Comparison of ENCODE assay signal across 17 cellular contexts in the genomic region with DNA sequence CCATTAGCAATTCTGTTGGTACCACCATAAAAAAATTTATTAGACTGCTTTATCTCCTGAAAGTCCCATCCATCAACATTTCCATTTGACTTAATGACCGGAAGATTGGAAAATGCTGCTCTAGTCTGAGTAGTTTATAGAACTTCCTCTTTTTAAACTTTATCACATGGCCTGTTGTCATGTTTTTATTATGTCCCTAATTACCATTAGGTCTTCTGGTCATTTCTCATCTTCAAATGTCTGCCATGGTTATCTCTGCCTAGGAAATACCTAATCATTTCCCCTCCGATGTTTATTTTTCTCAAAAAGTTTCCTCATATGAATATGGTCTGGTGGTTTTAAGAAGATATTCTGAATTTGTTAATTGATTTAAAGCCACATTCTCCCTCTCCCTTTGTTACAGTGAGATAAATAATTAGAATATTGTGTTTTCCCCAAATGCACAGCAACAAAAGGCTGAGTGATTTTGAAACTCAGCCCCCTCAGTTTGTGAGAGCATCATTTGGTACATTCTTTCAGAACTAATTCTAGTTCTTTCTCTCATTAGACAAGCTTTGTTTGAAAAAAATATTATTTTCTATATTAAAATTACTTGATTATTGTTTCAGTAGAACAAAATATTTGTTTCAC.
A peak's percentile ranks its signal among the peaks of the same experiment; 100 is the strongest.
DNase-seq lines count a peak whose midpoint lies in the region; ATAC-seq, FAIRE-seq and TF ChIP-seq lines count a peak whose summit lies in the region.
"Had no signal": no experiment of that assay in that cellular context is flagged by ENCODE, and none has a peak within 500 bp of the region (broad histone marks: within the 10 kb centered on the region; RNA-seq: fewer than 3 reads in every experiment).

No MANE protein-coding gene starts in this region.

- in situ Hi-C loops in GM12878 (cut with MboI) (no loop called here), KBM-7 (cut with MboI; ENCODE audit: low pct_unique_long_range_greater_than_20kb, low sequenced_read_pairs) (no loop called here)

- H3K36me3 ChIP-seq in GM12878 (ENCODE audit: control insufficient read depth in 2 of 2, insufficient read depth in 2 of 2, low read length in 1 of 2) (no peaks in the 10 kb centered on the region), upper lobe of left lung (no peaks in the 10 kb centered on the region)
- H3K36me3 ChIP-seq: HAP-1 had no signal

- H3K27me3 ChIP-seq in GM12878 (replicated peaks in 1 of 2; ENCODE audit: control insufficient read depth in 2 of 2, insufficient read depth in 2 of 2, low read length in 1 of 2) (no peaks in the 10 kb centered on the region), upper lobe of left lung (no peaks in the 10 kb centered on the region)

- H3K9me3 ChIP-seq in GM12878 (replicated peaks; ENCODE audit: control insufficient read depth, insufficient read depth, low read length) (no peaks in the 10 kb centered on the region), upper lobe of left lung (no peaks in the 10 kb centered on the region)

- ATAC-seq in GM18858 (IDR thresholded peaks at IDR 0.05; ENCODE audit: unreplicated experiment) (peak; percentile 60), HG02610 (IDR thresholded peaks at IDR 0.05; ENCODE audit: unreplicated experiment) (peak; percentile 65), GM12878 (peak; percentile 53), upper lobe of left lung (ENCODE audit: low FRiP score in 2 of 2) (no peak)

- TF ChIP-seq EP300 in GM12878 (IDR thresholded peaks at IDR 0.05; ENCODE audit: borderline replicate concordance in 1 of 2, control insufficient read depth in 1 of 2, low read depth in 2 of 2, low read length in 2 of 2) (no peak), upper lobe of left lung (IDR thresholded peaks at IDR 0.05) (no peak)

- TF ChIP-seq CTCF in GM12878 (IDR thresholded peaks at IDR 0.05 in 2 of 3, conservative IDR thresholded peaks at IDR 0.05 in 1 of 3; ENCODE audit: control insufficient read depth in 2 of 3, extremely low read depth in 1 of 3, insufficient read depth in 1 of 3, low read depth in 3 of 3, low read length in 3 of 3) (no peak), upper lobe of left lung (IDR thresholded peaks at IDR 0.05) (no peak)

- H3K4me1 ChIP-seq in GM12878 (ENCODE audit: control insufficient read depth, insufficient read depth, low read length) (no peaks in the 10 kb centered on the region), upper lobe of left lung (no peaks in the 10 kb centered on the region)
- H3K4me1 ChIP-seq: HAP-1 had no signal

- intact Hi-C loops in GM12878 (cut with micrococcal nuclease; ENCODE audit: unreplicated experiment), result no loop called here

- CTCF ChIA-PET in GM12878 (lab: Yijun Ruan, JAX), result no interaction called here

- no peak for FAIRE-seq in GM12878 (lab: Jason Lieb, UNC)
- FAIRE-seq: A204.1, H1 had no signal

- 38% methylated on average over 2 of the region's 2 CpGs for WGBS in GM12878 (ENCODE audit: insufficient coverage, insufficient replicate concordance, low lambda C conversion rate, missing lambda C conversion rate)
- WGBS in upper lobe of left lung, 2 donors, result 41 to 42% methylated on average over 2 of the region's 2 CpGs

- no peaks in the 10 kb centered on the region for H4K20me1 ChIP-seq in GM12878 (ENCODE audit: control insufficient read depth, insufficient read depth)

- H3K79me2 ChIP-seq in GM12878 (ENCODE audit: control insufficient read depth, insufficient read depth, low read length), result no peaks in the 10 kb centered on the region

- DNase-seq in OCI-M1 (lab: John Stamatoyannopoulos, UW) (peak; percentile 3), GM12878 (ENCODE audit: low read depth, low spot score) (no peak), KBM-7 (no peak), SW 1271 (lab: John Stamatoyannopoulos, UW) (no peak), upper lobe of left lung (no peak)
- no peak for DNase-seq in activated CD4-positive, alpha-beta T cell treated with anti-CD3 and anti-CD28 coated beads for 1 hour
- DNase-seq: C1 segment of cervical spinal cord; Calu3; CD4-positive, alpha-beta T cell; DMS 273 treated with DMSO at 0.1 percent for 48 hours; Karpas-422 had no signal

- H3K9ac ChIP-seq in GM12878 (ENCODE audit: control insufficient read depth, insufficient read depth, low read length), result no peak overlapping the region

- no TSS peak for BruUV-seq in GM12878 (replicated peaks; lab: Mats Ljungman, UMichigan)

- SMC1A ChIA-PET in GM12878 (lab: Charles Lee; ENCODE audit: uncharacterized antibody, unreplicated experiment), result no interaction called here

- no peak overlapping the region for H3K4me2 ChIP-seq in GM12878 (ENCODE audit: control insufficient read depth, insufficient read depth)

- no peak overlapping the region for H2AFZ ChIP-seq in GM12878 (ENCODE audit: control insufficient read depth, low read depth, low read length)

- no peak overlapping the region for H3K4me3 ChIP-seq in GM12878
- no peak overlapping the region for H3K4me3 ChIP-seq in upper lobe of left lung
- H3K4me3 ChIP-seq: HAP-1 had no signal

- TF ChIP-seq POLR2A in GM12878 (IDR thresholded peaks at IDR 0.05; ENCODE audit: low read depth, low read length) (no peak), upper lobe of left lung (IDR thresholded peaks at IDR 0.05) (no peak)

- RAD21 ChIA-PET in GM12878 (lab: Charles Lee; ENCODE audit: unreplicated experiment), result no interaction called here

- TF ChIP-seq RAD21 in GM12878 (IDR thresholded peaks at IDR 0.05; ENCODE audit: insufficient read depth, low read depth, low read length), result no peak

- POLR2A ChIA-PET in GM12878 (lab: Charles Lee), result no interaction called here

- H3K27ac ChIP-seq in GM12878 (ENCODE audit: control insufficient read depth, insufficient read depth) (no peak overlapping the region), upper lobe of left lung (no peak overlapping the region)
- H3K27ac ChIP-seq: HL-60 had no signal

TF ChIP-seq in GM12878, 131 proteins besides CTCF, POLR2A, EP300 and RAD21 (continues in another document):
- TF ChIP-seq, protein P1, sequence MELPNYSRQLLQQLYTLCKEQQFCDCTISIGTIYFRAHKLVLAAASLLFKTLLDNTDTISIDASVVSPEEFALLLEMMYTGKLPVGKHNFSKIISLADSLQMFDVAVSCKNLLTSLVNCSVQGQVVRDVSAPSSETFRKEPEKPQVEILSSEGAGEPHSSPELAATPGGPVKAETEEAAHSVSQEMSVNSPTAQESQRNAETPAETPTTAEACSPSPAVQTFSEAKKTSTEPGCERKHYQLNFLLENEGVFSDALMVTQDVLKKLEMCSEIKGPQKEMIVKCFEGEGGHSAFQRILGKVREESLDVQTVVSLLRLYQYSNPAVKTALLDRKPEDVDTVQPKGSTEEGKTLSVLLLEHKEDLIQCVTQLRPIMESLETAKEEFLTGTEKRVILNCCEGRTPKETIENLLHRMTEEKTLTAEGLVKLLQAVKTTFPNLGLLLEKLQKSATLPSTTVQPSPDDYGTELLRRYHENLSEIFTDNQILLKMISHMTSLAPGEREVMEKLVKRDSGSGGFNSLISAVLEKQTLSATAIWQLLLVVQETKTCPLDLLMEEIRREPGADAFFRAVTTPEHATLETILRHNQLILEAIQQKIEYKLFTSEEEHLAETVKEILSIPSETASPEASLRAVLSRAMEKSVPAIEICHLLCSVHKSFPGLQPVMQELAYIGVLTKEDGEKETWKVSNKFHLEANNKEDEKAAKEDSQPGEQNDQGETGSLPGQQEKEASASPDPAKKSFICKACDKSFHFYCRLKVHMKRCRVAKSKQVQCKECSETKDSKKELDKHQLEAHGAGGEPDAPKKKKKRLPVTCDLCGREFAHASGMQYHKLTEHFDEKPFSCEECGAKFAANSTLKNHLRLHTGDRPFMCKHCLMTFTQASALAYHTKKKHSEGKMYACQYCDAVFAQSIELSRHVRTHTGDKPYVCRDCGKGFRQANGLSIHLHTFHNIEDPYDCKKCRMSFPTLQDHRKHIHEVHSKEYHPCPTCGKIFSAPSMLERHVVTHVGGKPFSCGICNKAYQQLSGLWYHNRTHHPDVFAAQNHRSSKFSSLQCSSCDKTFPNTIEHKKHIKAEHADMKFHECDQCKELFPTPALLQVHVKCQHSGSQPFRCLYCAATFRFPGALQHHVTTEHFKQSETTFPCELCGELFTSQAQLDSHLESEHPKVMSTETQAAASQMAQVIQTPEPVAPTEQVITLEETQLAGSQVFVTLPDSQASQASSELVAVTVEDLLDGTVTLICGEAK (IDR thresholded peaks at IDR 0.05; ENCODE audit: borderline replicate concordance), result no peak
- TF ChIP-seq MEF2B (IDR thresholded peaks at IDR 0.05; ENCODE audit: partially characterized antibody, poor library complexity, severe bottlenecking) (peak; percentile 11), JUND (IDR thresholded peaks at IDR 0.05; ENCODE audit: low read depth, low read length) (peak; percentile 24; the same call in 1 of the 2 replicates), ZBTB4 (CRISPR knock-in tag; IDR thresholded peaks at IDR 0.05) (no peak), ZNF207 (IDR thresholded peaks at IDR 0.05; ENCODE audit: borderline replicate concordance) (no peak), ZZZ3 (IDR thresholded peaks at IDR 0.05; ENCODE audit: control insufficient read depth, insufficient read length, low read depth) (no peak), RAD51 (IDR thresholded peaks at IDR 0.05) (peak; percentile 36; the same call in 1 of the 2 replicates), ATF7 (IDR thresholded peaks at IDR 0.05; ENCODE audit: low read depth) (peak; percentile 45; the same call in 1 of the 2 replicates), HDGF (IDR thresholded peaks at IDR 0.05) (no peak), CHD4 (IDR thresholded peaks at IDR 0.05) (no peak), BMI1 (IDR thresholded peaks at IDR 0.05; ENCODE audit: borderline replicate concordance) (no peak)

Comparison
In these comparisons a context has a peak if more than half of its experiments do, and no peak if none do; other contexts are left out.
1. ATAC-seq: peak in GM18858 (single experiment), HG02610 (single experiment) and GM12878 (single experiment); none in upper lobe of left lung (0 of 2).